Comparison of ENCODE assay signal across 9 cellular contexts in genomic region chr3:196528639-196529233, GRCh38. TPM values are rescaled to one million over a fixed set of nuclear protein-coding genes. Genes with fewer than 3 reads are reported as not detected.
A peak's percentile ranks its signal among the peaks of the same experiment; 100 is the strongest.
DNase-seq lines count a peak whose midpoint lies in the region; ATAC-seq and TF ChIP-seq lines count a peak whose summit lies in the region.
"Had no signal": no experiment of that assay in that cellular context is flagged by ENCODE, and none has a peak within 500 bp of the region (broad histone marks: within the 10 kb centered on the region; RNA-seq: fewer than 3 reads in every experiment).

No MANE protein-coding gene starts in this region.

- no peaks in the 10 kb centered on the region for H3K36me3 Mint-ChIP-seq in osteocyte (ENCODE audit: unreplicated experiment)

- H3F3A ChIP-seq in PC-3 (ENCODE audit: low read length, unreplicated experiment): no peaks in the 10 kb centered on the region

- no peaks in the 10 kb centered on the region for H3K9me3 Mint-ChIP-seq in osteocyte (ENCODE audit: unreplicated experiment)

- H3K4me3 ChIP-seq in PC-3 (ENCODE audit: low read length): peak overlapping the region; percentile 56
- H3K4me3 ChIP-seq in gastroesophageal sphincter: peak overlapping the region; percentile 33 to 54
- peak overlapping the region; percentile 57 for H3K4me3 ChIP-seq in thymus (ENCODE audit: low read length)

- H4K20me1 ChIP-seq in PC-3 (ENCODE audit: low read length): no peaks in the 10 kb centered on the region

- H3K27me3 ChIP-seq in PC-3 (ENCODE audit: low read length): no peaks in the 10 kb centered on the region
- no peaks in the 10 kb centered on the region for H3K27me3 ChIP-seq in gastroesophageal sphincter
- H3K27me3 ChIP-seq in thymus (ENCODE audit: control insufficient read depth, insufficient read depth): no peaks in the 10 kb centered on the region

- 0 to 30% methylated on average over 5 to 8 of the region's 52 CpGs for WGBS in gastroesophageal sphincter (ENCODE audit: low coverage in 1 of 2), 2 donors
- 4% methylated on average over 52 of the region's 52 CpGs for WGBS in thymus

- peak overlapping the region; percentile 91 for H2AFZ ChIP-seq in PC-3 (ENCODE audit: low read length)

- TF ChIP-seq CTCF in PC-3 (conservative IDR thresholded peaks at IDR 0.05; ENCODE audit: low read depth, low read length) (peak; percentile 76), gastroesophageal sphincter (IDR thresholded peaks at IDR 0.05) (peak; percentile 47 to 97 (median 78)), osteocyte (IDR thresholded peaks at IDR 0.05) (peak; percentile 87)

- no peak overlapping the region for H3K27ac ChIP-seq in PC-3 (ENCODE audit: low read length)
- H3K27ac ChIP-seq in gastroesophageal sphincter: peak overlapping the region in 3 of 4 donors; percentile 78 to 80 (median 79)
- no peak overlapping the region for H3K27ac ChIP-seq in thymus (ENCODE audit: low read depth)

- H3K27me3 Mint-ChIP-seq in osteocyte (ENCODE audit: unreplicated experiment): peaks cover 7% of the 10 kb centered on the region

- CTCF ChIA-PET in PC-3 (lab: Charles Lee): interaction anchor here (0.6 to 1.1 kb wide), 7 partner anchors 33 to 628 kb away, joined by 3 to 7 read pairs (median 3); partner anchors contain the start of genes FBXO45 and WDR53

- no peaks in the 10 kb centered on the region for H3K4me1 ChIP-seq in PC-3 (ENCODE audit: insufficient read depth, low read length)
- H3K4me1 ChIP-seq in gastroesophageal sphincter: peaks cover 0 to 10% (median 4%) of the 10 kb centered on the region in 3 donors
- no peaks in the 10 kb centered on the region for H3K4me1 ChIP-seq in thymus (ENCODE audit: control insufficient read depth, insufficient read depth, low read length)

- TF ChIP-seq POLR2A in gastroesophageal sphincter (IDR thresholded peaks at IDR 0.05): no peak

- H3K27ac Mint-ChIP-seq in osteocyte (ENCODE audit: unreplicated experiment): peak overlapping the region; percentile 54

- peak overlapping the region; percentile 48 for H3K9ac ChIP-seq in PC-3 (ENCODE audit: low read length)

- H3K4me3 Mint-ChIP-seq in osteocyte (ENCODE audit: unreplicated experiment): peak overlapping the region; percentile 62

- peak; percentile 57 for ATAC-seq in HG03469 (IDR thresholded peaks at IDR 0.05; ENCODE audit: unreplicated experiment)
- peak; percentile 97 for ATAC-seq in PC-3
- ATAC-seq in gastroesophageal sphincter: peak; percentile 95

- POLR2A ChIA-PET in PC-3 (lab: Charles Lee; ENCODE audit: unreplicated experiment): interaction anchor here (0.5 to 0.6 kb wide), 3 partner anchors 12 to 474 kb away, joined by 3 to 9 read pairs (median 6); no protein-coding TSS in a partner anchor

- H3K79me2 ChIP-seq in PC-3 (ENCODE audit: low read length): no peaks in the 10 kb centered on the region

- BruUV-seq in PC-3 (replicated peaks; lab: Mats Ljungman, UMichigan): no TSS peak

- H3K4me1 Mint-ChIP-seq in osteocyte (ENCODE audit: unreplicated experiment): peaks cover 11% of the 10 kb centered on the region

- H3K9me3 ChIP-seq in PC-3 (ENCODE audit: low read length): no peaks in the 10 kb centered on the region
- no peaks in the 10 kb centered on the region for H3K9me3 ChIP-seq in gastroesophageal sphincter
- no peaks in the 10 kb centered on the region for H3K9me3 ChIP-seq in thymus (ENCODE audit: control insufficient read depth)

- H3K36me3 ChIP-seq in PC-3 (ENCODE audit: low read depth, low read length) (no peaks in the 10 kb centered on the region), gastroesophageal sphincter (no peaks in the 10 kb centered on the region), thymus (ENCODE audit: control insufficient read depth, insufficient read depth) (no peaks in the 10 kb centered on the region)

- DNase-seq in CD1c-positive myeloid dendritic cell (ENCODE audit: extremely low spot score): peak; percentile 90
- DNase-seq in GM19238 (ENCODE audit: insufficient read length, low spot score): peak; percentile 90
- peak; percentile 73 for DNase-seq in PC-3
- peak; percentile 95 for DNase-seq in activated effector memory CD4-positive, alpha-beta T cell treated with anti-CD3 and anti-CD28 coated beads, Interleukin-2, amount 50 U/mL, for 16 hours
- DNase-seq in osteocyte (ENCODE audit: extremely low spot score, unreplicated experiment): peak; percentile 94

- no peak for TF ChIP-seq EP300 in gastroesophageal sphincter (IDR thresholded peaks at IDR 0.05)

- intact Hi-C loops in PC-3 (cut with micrococcal nuclease): no loop called here

- no peaks in the 10 kb centered on the region for H3K9me2 ChIP-seq in PC-3 (replicated peaks; ENCODE audit: low read length)

- peak overlapping the region; percentile 72 for H3K4me2 ChIP-seq in PC-3 (ENCODE audit: low read length)

RNA-seq across cellular contexts. Expression of gene SMCO1, which starts 13.6 kb away (rescaled TPM):
- not detected in 2 replicates for total RNA-seq in PC-3 (2014; rRNA removed)
- not detected for total RNA-seq in gastroesophageal sphincter
- not detected in 2 replicates for total RNA-seq in osteocyte
- polyA plus RNA-seq in thymus: 0.02 TPM
- total RNA-seq: dermis microvascular lymphatic vessel endothelial cell had no signal

RNA-seq across cellular contexts. Expression of gene RNF168, which starts 25.2 kb away (rescaled TPM):
- 12.8 and 13.8 TPM in 2 replicates for total RNA-seq in PC-3 (2014; rRNA removed)
- total RNA-seq in gastroesophageal sphincter: 10 to 100 TPM; 19.4 to 26.0 (median 23.7) TPM
- total RNA-seq in osteocyte: 17.2 and 19.8 TPM in 2 replicates
- 8.4 TPM for polyA plus RNA-seq in thymus

RNA-seq across cellular contexts. Expression of gene WDR53, which starts 39.6 kb away (rescaled TPM):
- total RNA-seq in PC-3 (2014; rRNA removed): 11.7 and 17.4 TPM in 2 replicates
- 1 to 10 TPM; 3.3 to 8.1 (median 6.8) TPM for total RNA-seq in gastroesophageal sphincter
- total RNA-seq in osteocyte: 15.4 and 16.5 TPM in 2 replicates
- 28.1 TPM for polyA plus RNA-seq in thymus

RNA-seq across cellular contexts. Expression of gene FBXO45, which starts 39.7 kb away (rescaled TPM):
- total RNA-seq in PC-3 (2014; rRNA removed) (20.8 and 22.3 TPM in 2 replicates), gastroesophageal sphincter (10 to 100 TPM in 3 of 4 donors, 1 to 10 TPM in 1; 9.8 to 16.6 (median 13.4) TPM), osteocyte (7.8 and 8.2 TPM in 2 replicates)
- 7.0 TPM for polyA plus RNA-seq in thymus

Comparison
In these comparisons a context has a peak if more than half of its experiments do, and no peak if none do; other contexts are left out.
1. H3K27ac ChIP-seq: peak in gastroesophageal sphincter (3 of 4); none in PC-3 (single experiment) and thymus (single experiment).
2. Peak in every context shown above with its lines, with median percentiles within 50 percentile points of each other: DNase-seq, ATAC-seq, H3K4me3 ChIP-seq and CTCF ChIP-seq.